27 cellular contexts compared by ENCODE assay signal in genomic region chr14:79352026-79352425, GRCh38.
"Had no signal": no experiment of that assay in that cellular context is flagged by ENCODE, and none has a peak within 500 bp of the region (broad histone marks: within the 10 kb centered on the region; RNA-seq: fewer than 3 reads in every experiment).

No MANE protein-coding gene starts in this region.

- H3K4me3 Mint-ChIP-seq: activated CD4-positive, alpha-beta memory T cell treated with anti-CD3 and anti-CD28 coated beads for 36 hours; activated CD4-positive, alpha-beta T cell treated with anti-CD3 and anti-CD28 coated beads, Interleukin-2, amount 10 ng/mL, durations not matched to agents 24 days and 14 days; endodermal cell; nephron progenitor cell; T-helper 1 cell treated with Interleukin-12 subunit alpha and Interleukin-12 subunit beta and Interleukin-4 antibody, amounts not matched to agents 30 μg/mL and 1 μg/mL, for 36 hours had no signal

- H3K36me3 ChIP-seq: breast epithelium, left lung, ovary, sigmoid colon, tibial nerve, WERI-Rb-1 had no signal

- H3K4me1 ChIP-seq: breast epithelium, left lung had no signal

- DNase-seq: activated CD4-positive, alpha-beta memory T cell treated with anti-CD3 and anti-CD28 coated beads for 36 hours; activated CD4-positive, alpha-beta T cell treated with anti-CD3 and anti-CD28 coated beads, Interleukin-2, amount 10 ng/mL, durations not matched to agents 24 days and 14 days; activated CD4-positive, CD25-positive, alpha-beta regulatory T cell treated with anti-CD3 and anti-CD28 coated beads, Interleukin-2, amount 50 U/mL, for 72 hours; activated CD8-positive, alpha-beta memory T cell treated with anti-CD3 and anti-CD28 coated beads, Interleukin-2, amount 50 U/mL, for 4 hours; activated gamma-delta T cell; activated naive CD4-positive, alpha-beta T cell treated with anti-CD3 and anti-CD28 coated beads, Interleukin-2, amount 50 U/mL, for 16 hours; activated T-cell treated with anti-CD3 and anti-CD28 coated beads, Interleukin-2, amount 50 U/mL, for 1 hour; amygdala; central memory CD4-positive, alpha-beta T cell; endodermal cell; kidney glomerular epithelial cell; left lung; mesendoderm; mucosa of descending colon; nephron progenitor cell; ovary; sigmoid colon; stimulated activated naive CD4-positive, alpha-beta T cell; SW 1271; T-helper 9 cell; WERI-Rb-1 had no signal

- H3K9me3 ChIP-seq: breast epithelium, left lung, mucosa of descending colon, ovary, sigmoid colon, tibial nerve had no signal

- H3K27ac ChIP-seq: breast epithelium, epithelial cell of prostate, left lung, ovary, sigmoid colon, tibial nerve, WERI-Rb-1 had no signal

- H3K27me3 ChIP-seq: breast epithelium, left lung, ovary, sigmoid colon, tibial nerve had no signal

- H3K27ac Mint-ChIP-seq: activated CD4-positive, alpha-beta memory T cell treated with anti-CD3 and anti-CD28 coated beads for 36 hours; activated CD4-positive, alpha-beta T cell treated with anti-CD3 and anti-CD28 coated beads, Interleukin-2, amount 10 ng/mL, durations not matched to agents 24 days and 14 days; endodermal cell; nephron progenitor cell; progenitor cell of endocrine pancreas; T-helper 1 cell treated with Interleukin-12 subunit alpha and Interleukin-12 subunit beta and Interleukin-4 antibody, amounts not matched to agents 30 μg/mL and 1 μg/mL, for 36 hours had no signal

- H3K36me3 Mint-ChIP-seq: activated CD4-positive, alpha-beta memory T cell treated with anti-CD3 and anti-CD28 coated beads for 36 hours had no signal

- H3K9me3 Mint-ChIP-seq: activated CD4-positive, alpha-beta memory T cell treated with anti-CD3 and anti-CD28 coated beads for 36 hours; activated CD4-positive, alpha-beta T cell treated with anti-CD3 and anti-CD28 coated beads, Interleukin-2, amount 10 ng/mL, durations not matched to agents 24 days and 14 days; endodermal cell; nephron progenitor cell; T-helper 1 cell treated with Interleukin-12 subunit alpha and Interleukin-12 subunit beta and Interleukin-4 antibody, amounts not matched to agents 30 μg/mL and 1 μg/mL, for 36 hours had no signal

- H3K27me3 Mint-ChIP-seq: activated CD4-positive, alpha-beta memory T cell treated with anti-CD3 and anti-CD28 coated beads for 36 hours; activated CD4-positive, alpha-beta T cell treated with anti-CD3 and anti-CD28 coated beads, Interleukin-2, amount 10 ng/mL, durations not matched to agents 24 days and 14 days; progenitor cell of endocrine pancreas had no signal

- H3K4me1 Mint-ChIP-seq: activated CD4-positive, alpha-beta T cell treated with anti-CD3 and anti-CD28 coated beads, Interleukin-2, amount 10 ng/mL, durations not matched to agents 24 days and 14 days had no signal

- ATAC-seq: left lung, mucosa of descending colon had no signal

- H3K4me3 ChIP-seq: breast epithelium, left lung, lung, mucosa of descending colon, ovary, sigmoid colon, tibial nerve had no signal
